ENCODE assay signal across 9 cellular contexts in genomic region chr7:69739182-69739581, GRCh38.
A peak's percentile ranks its signal among the peaks of the same experiment; 100 is the strongest.
DNase-seq lines count a peak whose midpoint lies in the region; ATAC-seq, FAIRE-seq and TF ChIP-seq lines count a peak whose summit lies in the region.
"Had no signal": no experiment of that assay in that cellular context is flagged by ENCODE, and none has a peak within 500 bp of the region (broad histone marks: within the 10 kb centered on the region; RNA-seq: fewer than 3 reads in every experiment).

No MANE protein-coding gene starts in this region.

- peak in 2 of 6 donors; percentile 15 to 17 for DNase-seq in pancreas
- no peak for DNase-seq in stomach
- no peak for DNase-seq in PC-3
- DNase-seq in activated effector memory CD4-positive, alpha-beta T cell treated with anti-CD3 and anti-CD28 coated beads, Interleukin-2, amount 50 U/mL, for 16 hours: no peak
- DNase-seq in activated CD4-positive, alpha-beta T cell treated with anti-CD3 and anti-CD28 coated beads, Interleukin-2, amount 50 U/mL, for 1 hour: no peak
- DNase-seq: activated CD4-positive, alpha-beta T cell treated with anti-CD3 and anti-CD28 coated beads for 1 hour had no signal

- H3K9me2 ChIP-seq in PC-3 (replicated peaks; ENCODE audit: low read length): no peaks in the 10 kb centered on the region

- H3K4me3 ChIP-seq in pancreas (no peak overlapping the region), stomach (no peak overlapping the region), PC-3 (ENCODE audit: low read length) (no peak overlapping the region)

- ATAC-seq in GM18520 (IDR thresholded peaks at IDR 0.05; ENCODE audit: unreplicated experiment): peak; percentile 78
- peak; percentile 65 for ATAC-seq in GM21528 (IDR thresholded peaks at IDR 0.05; ENCODE audit: low FRiP score, unreplicated experiment)
- ATAC-seq in HG03575 (IDR thresholded peaks at IDR 0.05; ENCODE audit: extremely low read depth, insufficient number of reproducible peaks, low FRiP score, unreplicated experiment): peak; percentile 40
- ATAC-seq in pancreas: peak; percentile 55 to 79 (median 73)
- ATAC-seq in PC-3: no peak

- intact Hi-C loops in pancreas (cut with DNase I) (no loop called here), stomach (cut with DNase I; ENCODE audit: low total_unique reads) (no loop called here), PC-3 (cut with micrococcal nuclease) (no loop called here)

- CTCF ChIA-PET in PC-3 (lab: Charles Lee): no interaction called here

- H3K9me3 ChIP-seq in pancreas: no peaks in the 10 kb centered on the region
- H3K9me3 ChIP-seq in stomach: no peaks in the 10 kb centered on the region
- H3K9me3 ChIP-seq in PC-3 (ENCODE audit: low read length): no peaks in the 10 kb centered on the region

- H4K20me1 ChIP-seq in PC-3 (ENCODE audit: low read length): no peaks in the 10 kb centered on the region

- H3K27ac ChIP-seq in pancreas (no peak overlapping the region), stomach (no peak overlapping the region), PC-3 (ENCODE audit: low read length) (no peak overlapping the region)

- no peak overlapping the region for H2AFZ ChIP-seq in PC-3 (ENCODE audit: low read length)

- 52 to 60% methylated on average over 1 of the region's 1 CpG for WGBS in pancreas, 2 donors
- WGBS in stomach, 5 donors: 63 to 83% (median 68%) methylated on average over 1 of the region's 1 CpG

- TF ChIP-seq EP300 in stomach (IDR thresholded peaks at IDR 0.05): no peak

- H3K79me2 ChIP-seq in PC-3 (ENCODE audit: low read length): no peaks in the 10 kb centered on the region

- TF ChIP-seq CTCF in pancreas (IDR thresholded peaks at IDR 0.05) (no peak), stomach (IDR thresholded peaks at IDR 0.05) (no peak), PC-3 (conservative IDR thresholded peaks at IDR 0.05; ENCODE audit: low read depth, low read length) (no peak)

- no TSS peak for BruUV-seq in PC-3 (replicated peaks; lab: Mats Ljungman, UMichigan)

- TF ChIP-seq POLR2A in stomach (IDR thresholded peaks at IDR 0.05): no peak

- FAIRE-seq in pancreas (lab: Jason Lieb, UNC): no peak

- no peaks in the 10 kb centered on the region for H3F3A ChIP-seq in PC-3 (ENCODE audit: low read length, unreplicated experiment)

- H3K4me2 ChIP-seq in PC-3 (ENCODE audit: low read length): no peak overlapping the region

- H3K36me3 ChIP-seq in pancreas (no peaks in the 10 kb centered on the region), stomach (no peaks in the 10 kb centered on the region), PC-3 (ENCODE audit: low read depth, low read length) (no peaks in the 10 kb centered on the region)

- POLR2A ChIA-PET in PC-3 (lab: Charles Lee; ENCODE audit: unreplicated experiment): no interaction called here

- H3K9ac ChIP-seq in PC-3 (ENCODE audit: low read length): no peak overlapping the region

- H3K27me3 ChIP-seq in pancreas (no peaks in the 10 kb centered on the region), stomach (no peaks in the 10 kb centered on the region), PC-3 (ENCODE audit: low read length) (no peaks in the 10 kb centered on the region)

- H3K4me1 ChIP-seq in pancreas (peaks cover 8 to 17% (median 11%) of the 10 kb centered on the region in 3 donors), stomach (peaks cover 0 to 32% (median 19%) of the 10 kb centered on the region in 4 donors), PC-3 (ENCODE audit: insufficient read depth, low read length) (no peaks in the 10 kb centered on the region)
